Comparison of ENCODE assay signal across 7 cellular contexts in genomic region chr1:58902830-58903229, GRCh38.
A peak's percentile ranks its signal among the peaks of the same experiment; 100 is the strongest.
DNase-seq lines count a peak whose midpoint lies in the region; ATAC-seq lines count a peak whose summit lies in the region.

No MANE protein-coding gene starts in this region.

- no peak overlapping the region for H3K4me3 ChIP-seq in iPS-20b (ENCODE audit: low read length)

- peak; percentile 0 for ATAC-seq in HG03354 (IDR thresholded peaks at IDR 0.05; ENCODE audit: poor library complexity, severe bottlenecking, unreplicated experiment)
- ATAC-seq in stimulated activated naive CD8-positive, alpha-beta T cell treated with anti-CD3 and anti-CD28 coated beads, Interleukin-15, amount 100 ng/mL, for 72 hours = no peak
- ATAC-seq in sciatic nerve = no peak

- peak overlapping the region; percentile 70 for H3K4me3 Mint-ChIP-seq in activated T-helper 1 cell treated with anti-CD3 and anti-CD28 coated beads, Interleukin-12 subunit alpha, Interleukin-12 subunit beta, Interleukin-2, Interleukin-4 antibody, amounts not matched to agents 30 ng/mL and 10 ng/mL and 1 ng/mL, durations not matched to agents 14 hours and 24 hours and 36 hours
- peak overlapping the region; percentile 83 to 87 for H3K4me3 Mint-ChIP-seq in stimulated activated naive CD8-positive, alpha-beta T cell treated with anti-CD3 and anti-CD28 coated beads, Interleukin-15, amount 100 ng/mL, for 72 hours

- peaks cover 4% of the 10 kb centered on the region for H3K36me3 Mint-ChIP-seq in activated T-helper 1 cell treated with anti-CD3 and anti-CD28 coated beads, Interleukin-12 subunit alpha, Interleukin-12 subunit beta, Interleukin-2, Interleukin-4 antibody, amounts not matched to agents 30 ng/mL and 10 ng/mL and 1 ng/mL, durations not matched to agents 14 hours and 24 hours and 36 hours (ENCODE audit: low read depth)

- H3K27me3 ChIP-seq in iPS-20b (ENCODE audit: insufficient read depth, low read length) = peaks cover 27% of the 10 kb centered on the region

- no peaks in the 10 kb centered on the region for H3K36me3 ChIP-seq in iPS-20b (ENCODE audit: insufficient read depth, low read depth, low read length)

- peak overlapping the region; percentile 80 for H3K27ac Mint-ChIP-seq in activated T-helper 1 cell treated with anti-CD3 and anti-CD28 coated beads, Interleukin-12 subunit alpha, Interleukin-12 subunit beta, Interleukin-2, Interleukin-4 antibody, amounts not matched to agents 30 ng/mL and 10 ng/mL and 1 ng/mL, durations not matched to agents 14 hours and 24 hours and 36 hours
- H3K27ac Mint-ChIP-seq in stimulated activated naive CD8-positive, alpha-beta T cell treated with anti-CD3 and anti-CD28 coated beads, Interleukin-15, amount 100 ng/mL, for 72 hours = peak overlapping the region in 1 of 2 donors; percentile 70

- 0 out of 2 replicates have a peak, but pooled peaks cover 2% of the 10 kb centered on the region for H3K4me1 ChIP-seq in iPS-20b (ENCODE audit: insufficient read depth, low read length)

- H3K9me3 Mint-ChIP-seq in activated T-helper 1 cell treated with anti-CD3 and anti-CD28 coated beads, Interleukin-12 subunit alpha, Interleukin-12 subunit beta, Interleukin-2, Interleukin-4 antibody, amounts not matched to agents 30 ng/mL and 10 ng/mL and 1 ng/mL, durations not matched to agents 14 hours and 24 hours and 36 hours = no peaks in the 10 kb centered on the region
- no peaks in the 10 kb centered on the region for H3K9me3 Mint-ChIP-seq in stimulated activated naive CD8-positive, alpha-beta T cell treated with anti-CD3 and anti-CD28 coated beads, Interleukin-15, amount 100 ng/mL, for 72 hours

- no peak for DNase-seq in activated T-helper 1 cell treated with anti-CD3 and anti-CD28 coated beads, Interleukin-12 subunit alpha, Interleukin-12 subunit beta, Interleukin-2, Interleukin-4 antibody, amounts not matched to agents 30 ng/mL and 10 ng/mL and 1 ng/mL, durations not matched to agents 14 hours and 24 hours and 36 hours (ENCODE audit: low spot score)
- no peak for DNase-seq in stimulated activated naive CD8-positive, alpha-beta T cell treated with anti-CD3 and anti-CD28 coated beads, Interleukin-15, amount 100 ng/mL, for 72 hours
- DNase-seq in sciatic nerve (ENCODE audit: low spot score) (no peak), LoVo (ENCODE audit: low spot score) (no peak), NCI-H2171 treated with DMSO at 0.1 percent for 48 hours (lab: John Stamatoyannopoulos, UW) (no peak)

- no peak overlapping the region for H3K27ac ChIP-seq in iPS-20b (ENCODE audit: low read length)

- peaks cover 32% of the 10 kb centered on the region for H3K4me1 Mint-ChIP-seq in activated T-helper 1 cell treated with anti-CD3 and anti-CD28 coated beads, Interleukin-12 subunit alpha, Interleukin-12 subunit beta, Interleukin-2, Interleukin-4 antibody, amounts not matched to agents 30 ng/mL and 10 ng/mL and 1 ng/mL, durations not matched to agents 14 hours and 24 hours and 36 hours (ENCODE audit: low read depth)
- H3K4me1 Mint-ChIP-seq in stimulated activated naive CD8-positive, alpha-beta T cell treated with anti-CD3 and anti-CD28 coated beads, Interleukin-15, amount 100 ng/mL, for 72 hours = peaks cover 21% of the 10 kb centered on the region

- H3K9me3 ChIP-seq in iPS-20b (ENCODE audit: insufficient read depth, low read depth, low read length) = no peaks in the 10 kb centered on the region

- H3K9ac ChIP-seq in iPS-20b (ENCODE audit: low read depth, low read length) = peak overlapping the region; percentile 51; the same call in 1 of the 2 replicates

- H3K27me3 Mint-ChIP-seq in activated T-helper 1 cell treated with anti-CD3 and anti-CD28 coated beads, Interleukin-12 subunit alpha, Interleukin-12 subunit beta, Interleukin-2, Interleukin-4 antibody, amounts not matched to agents 30 ng/mL and 10 ng/mL and 1 ng/mL, durations not matched to agents 14 hours and 24 hours and 36 hours (ENCODE audit: insufficient read depth) = no peaks in the 10 kb centered on the region
- peaks cover 13% of the 10 kb centered on the region for H3K27me3 Mint-ChIP-seq in stimulated activated naive CD8-positive, alpha-beta T cell treated with anti-CD3 and anti-CD28 coated beads, Interleukin-15, amount 100 ng/mL, for 72 hours

- intact Hi-C loops in activated T-helper 1 cell treated with anti-CD3 and anti-CD28 coated beads, Interleukin-12 subunit alpha, Interleukin-12 subunit beta, Interleukin-2, Interleukin-4 antibody, amounts not matched to agents 30 ng/mL and 10 ng/mL and 1 ng/mL, durations not matched to agents 14 hours and 24 hours and 36 hours (cut with micrococcal nuclease) = loop anchor here (1.0 to 10.0 kb wide), 16 partner anchors 16 to 794 kb away; partner anchors contain the start of genes JUN, MYSM1 and OMA1
- intact Hi-C loops in sciatic nerve (cut with DNase I) = loop anchor here (10.0 kb wide), 2 partner anchors 88 to 118 kb away; partner anchors contain the start of gene JUN
